ENCODE assay signal across 10 cellular contexts in genomic region chr3:186532641-186533072, GRCh38. TPM values are rescaled to one million over a fixed set of nuclear protein-coding genes. Genes with fewer than 3 reads are reported as not detected.
DNase-seq lines count a peak whose midpoint lies in the region; ATAC-seq and TF ChIP-seq lines count a peak whose summit lies in the region.
"Had no signal": no experiment of that assay in that cellular context is flagged by ENCODE, and none has a peak within 500 bp of the region (broad histone marks: within the 10 kb centered on the region; RNA-seq: fewer than 3 reads in every experiment).

No MANE protein-coding gene starts in this region.

- TF ChIP-seq POLR2A in adrenal gland (IDR thresholded peaks at IDR 0.05) (no peak), prostate gland (IDR thresholded peaks at IDR 0.05) (no peak)

- H3K27ac Mint-ChIP-seq in activated T-helper 1 cell treated with anti-CD3 and anti-CD28 coated beads, Interleukin-12 subunit alpha, Interleukin-12 subunit beta, Interleukin-2, Interleukin-4 antibody, amounts not matched to agents 30 ng/mL and 10 ng/mL and 1 ng/mL, durations not matched to agents 14 hours and 24 hours and 36 hours = peak overlapping the region; percentile 56
- H3K27ac Mint-ChIP-seq: activated naive CD4-positive, alpha-beta T cell treated with anti-CD3 and anti-CD28 coated beads, Interleukin-2, amount 10 ng/mL, durations not matched to agents 7 days and 5 days had no signal

- H3K36me3 ChIP-seq in BLaER1 treated with 17β-estradiol and CSF1 and Interleukin-3, amounts not matched to agents 10 nM and 100 nM = no peaks in the 10 kb centered on the region
- H3K36me3 ChIP-seq in adrenal gland (replicated peaks in 1 of 2) (no peaks in the 10 kb centered on the region), prostate gland (no peaks in the 10 kb centered on the region)

- peaks cover 69% of the 10 kb centered on the region for H3K4me1 Mint-ChIP-seq in activated T-helper 1 cell treated with anti-CD3 and anti-CD28 coated beads, Interleukin-12 subunit alpha, Interleukin-12 subunit beta, Interleukin-2, Interleukin-4 antibody, amounts not matched to agents 30 ng/mL and 10 ng/mL and 1 ng/mL, durations not matched to agents 14 hours and 24 hours and 36 hours (ENCODE audit: low read depth)

- H3K27ac ChIP-seq in BLaER1 treated with 17β-estradiol and CSF1 and Interleukin-3, amounts not matched to agents 10 nM and 100 nM = no peak overlapping the region
- H3K27ac ChIP-seq in adrenal gland (no peak overlapping the region), prostate gland (no peak overlapping the region)

- no peak overlapping the region for H3K4me3 Mint-ChIP-seq in activated T-helper 1 cell treated with anti-CD3 and anti-CD28 coated beads, Interleukin-12 subunit alpha, Interleukin-12 subunit beta, Interleukin-2, Interleukin-4 antibody, amounts not matched to agents 30 ng/mL and 10 ng/mL and 1 ng/mL, durations not matched to agents 14 hours and 24 hours and 36 hours
- H3K4me3 Mint-ChIP-seq: activated naive CD4-positive, alpha-beta T cell treated with anti-CD3 and anti-CD28 coated beads, Interleukin-2, amount 10 ng/mL, durations not matched to agents 7 days and 5 days; CD4-positive, CD25-positive, alpha-beta regulatory T cell had no signal

- ATAC-seq in GM19468 (IDR thresholded peaks at IDR 0.05; ENCODE audit: extremely low read depth, unreplicated experiment) (peak; percentile 42), HG03520 (IDR thresholded peaks at IDR 0.05; ENCODE audit: unreplicated experiment) (peak; percentile 44)

- peaks cover 1% of the 10 kb centered on the region for H3K27me3 Mint-ChIP-seq in activated T-helper 1 cell treated with anti-CD3 and anti-CD28 coated beads, Interleukin-12 subunit alpha, Interleukin-12 subunit beta, Interleukin-2, Interleukin-4 antibody, amounts not matched to agents 30 ng/mL and 10 ng/mL and 1 ng/mL, durations not matched to agents 14 hours and 24 hours and 36 hours (ENCODE audit: insufficient read depth)
- H3K27me3 Mint-ChIP-seq: CD4-positive, CD25-positive, alpha-beta regulatory T cell had no signal

- H3K9me3 Mint-ChIP-seq in activated T-helper 1 cell treated with anti-CD3 and anti-CD28 coated beads, Interleukin-12 subunit alpha, Interleukin-12 subunit beta, Interleukin-2, Interleukin-4 antibody, amounts not matched to agents 30 ng/mL and 10 ng/mL and 1 ng/mL, durations not matched to agents 14 hours and 24 hours and 36 hours = no peaks in the 10 kb centered on the region
- H3K9me3 Mint-ChIP-seq: activated naive CD4-positive, alpha-beta T cell treated with anti-CD3 and anti-CD28 coated beads, Interleukin-2, amount 10 ng/mL, durations not matched to agents 7 days and 5 days; CD4-positive, CD25-positive, alpha-beta regulatory T cell had no signal

- H3K4me3 ChIP-seq in BLaER1 treated with 17β-estradiol and CSF1 and Interleukin-3, amounts not matched to agents 10 nM and 100 nM = no peak overlapping the region
- H3K4me3 ChIP-seq in adrenal gland (no peak overlapping the region), prostate gland (no peak overlapping the region)

- H3K27me3 ChIP-seq in BLaER1 treated with 17β-estradiol and CSF1 and Interleukin-3, amounts not matched to agents 10 nM and 100 nM = no peaks in the 10 kb centered on the region
- H3K27me3 ChIP-seq in adrenal gland (no peaks in the 10 kb centered on the region), prostate gland (replicated peaks; ENCODE audit: insufficient read depth) (no peaks in the 10 kb centered on the region)

- peaks cover 25 to 41% (median 33%) of the 10 kb centered on the region in 10 experiments for H3K4me1 ChIP-seq in BLaER1 treated with 17β-estradiol and CSF1 and Interleukin-3, amounts not matched to agents 10 nM and 100 nM
- peaks cover 0 to 14% of the 10 kb centered on the region in 2 donors for H3K4me1 ChIP-seq in adrenal gland (replicated peaks in 1 of 2)
- H3K4me1 ChIP-seq in prostate gland (replicated peaks) = no peaks in the 10 kb centered on the region

- intact Hi-C loops in activated T-helper 1 cell treated with anti-CD3 and anti-CD28 coated beads, Interleukin-12 subunit alpha, Interleukin-12 subunit beta, Interleukin-2, Interleukin-4 antibody, amounts not matched to agents 30 ng/mL and 10 ng/mL and 1 ng/mL, durations not matched to agents 14 hours and 24 hours and 36 hours (cut with micrococcal nuclease) = loop anchor here (10.0 kb wide), 1 partner anchor 472 kb away; no protein-coding TSS in a partner anchor
- intact Hi-C loops in adrenal gland (cut with DNase I) = loop anchor here in 1 of 2 donors (10.0 kb wide), 1 partner anchor 278 kb away; no protein-coding TSS in a partner anchor
- intact Hi-C loops in prostate gland (cut with DNase I) = no loop called here

- peaks cover 18% of the 10 kb centered on the region for H3K36me3 Mint-ChIP-seq in activated T-helper 1 cell treated with anti-CD3 and anti-CD28 coated beads, Interleukin-12 subunit alpha, Interleukin-12 subunit beta, Interleukin-2, Interleukin-4 antibody, amounts not matched to agents 30 ng/mL and 10 ng/mL and 1 ng/mL, durations not matched to agents 14 hours and 24 hours and 36 hours (ENCODE audit: low read depth)

- 27 to 60% (median 51%) methylated on average over 1 of the region's 1 CpG for WGBS in adrenal gland, 4 donors
- 58% methylated on average over 1 of the region's 1 CpG for WGBS in prostate gland

- no peak for TF ChIP-seq CTCF in adrenal gland (IDR thresholded peaks at IDR 0.05)
- TF ChIP-seq CTCF in prostate gland (IDR thresholded peaks at IDR 0.05) = no peak

- H4K20me1 ChIP-seq in BLaER1 treated with 17β-estradiol and CSF1 and Interleukin-3, amounts not matched to agents 10 nM and 100 nM = no peaks in the 10 kb centered on the region

- H3K9ac ChIP-seq in BLaER1 treated with 17β-estradiol and CSF1 and Interleukin-3, amounts not matched to agents 10 nM and 100 nM = 0 out of 22 replicates have a peak overlapping the region, but pooled peaks of 1 of the 11 experiments have one; percentile 4

- DNase-seq in activated T-helper 1 cell treated with anti-CD3 and anti-CD28 coated beads, Interleukin-12 subunit alpha, Interleukin-12 subunit beta, Interleukin-2, Interleukin-4 antibody, amounts not matched to agents 30 ng/mL and 10 ng/mL and 1 ng/mL, durations not matched to agents 14 hours and 24 hours and 36 hours (ENCODE audit: low spot score) = no peak
- DNase-seq in DMS79 (lab: John Stamatoyannopoulos, UW) (no peak), adrenal gland (no peak), ureter (ENCODE audit: low spot score) (no peak), prostate gland (ENCODE audit: low spot score) (no peak)
- DNase-seq: activated naive CD4-positive, alpha-beta T cell treated with anti-CD3 and anti-CD28 coated beads, Interleukin-2, amount 10 ng/mL, durations not matched to agents 7 days and 5 days; CD4-positive, CD25-positive, alpha-beta regulatory T cell had no signal

- peak overlapping the region; percentile 19 to 64 (median 40); a peak in 15 of 22 replicates for H3K4me2 ChIP-seq in BLaER1 treated with 17β-estradiol and CSF1 and Interleukin-3, amounts not matched to agents 10 nM and 100 nM

- H3K9me3 ChIP-seq in BLaER1 treated with 17β-estradiol and CSF1 and Interleukin-3, amounts not matched to agents 10 nM and 100 nM (replicated peaks in 1 of 11) = peaks cover 0 to 12% (median 5%) of the 10 kb centered on the region in 11 experiments; a peak in 11 of 22 replicates
- H3K9me3 ChIP-seq in adrenal gland (replicated peaks in 1 of 3) (no peaks in the 10 kb centered on the region), prostate gland (no peaks in the 10 kb centered on the region)

RNA-seq across cellular contexts. Expression of gene CRYGS, which starts 11.5 kb away (rescaled TPM):
- 3.2 TPM in 2 replicates for total RNA-seq in activated T-helper 1 cell treated with anti-CD3 and anti-CD28 coated beads, Interleukin-12 subunit alpha, Interleukin-12 subunit beta, Interleukin-2, Interleukin-4 antibody, amounts not matched to agents 30 ng/mL and 10 ng/mL and 1 ng/mL, durations not matched to agents 14 hours and 24 hours and 36 hours
- 1 to 10 TPM in 7 of 8 donors, under 1 TPM in 1; 0.78 to 4.3 (median 2.2) TPM for total RNA-seq in adrenal gland
- 10 to 100 TPM in 2 of 3 donors, 1 to 10 TPM in 1; 1.7 to 22.0 (median 10.4) TPM for polyA plus RNA-seq in adrenal gland
- 3.4 TPM for total RNA-seq in ureter
- total RNA-seq in prostate gland = 1 to 10 TPM; 1.0 to 1.1 TPM

RNA-seq across cellular contexts. Expression of gene TBCCD1, which starts 34.5 kb away (rescaled TPM):
- total RNA-seq in activated T-helper 1 cell treated with anti-CD3 and anti-CD28 coated beads, Interleukin-12 subunit alpha, Interleukin-12 subunit beta, Interleukin-2, Interleukin-4 antibody, amounts not matched to agents 30 ng/mL and 10 ng/mL and 1 ng/mL, durations not matched to agents 14 hours and 24 hours and 36 hours = 17.7 and 19.2 TPM in 2 replicates
- total RNA-seq in adrenal gland (10 to 100 TPM in 4 of 8 donors, 1 to 10 TPM in 4; 7.8 to 18.1 (median 9.4) TPM), ureter (12.0 TPM), prostate gland (10 to 100 TPM; 10.4 to 26.0 TPM)
- polyA plus RNA-seq in adrenal gland = 10 to 100 TPM in 1 of 3 donors, 1 to 10 TPM in 2; 3.3 to 14.2 (median 3.3) TPM

RNA-seq across cellular contexts. Expression of gene DNAJB11, which starts 37.9 kb away (rescaled TPM):
- total RNA-seq in activated T-helper 1 cell treated with anti-CD3 and anti-CD28 coated beads, Interleukin-12 subunit alpha, Interleukin-12 subunit beta, Interleukin-2, Interleukin-4 antibody, amounts not matched to agents 30 ng/mL and 10 ng/mL and 1 ng/mL, durations not matched to agents 14 hours and 24 hours and 36 hours = 71.0 and 75.8 TPM in 2 replicates
- total RNA-seq in adrenal gland (10 to 100 TPM; 20.1 to 70.9 (median 33.1) TPM), ureter (30.0 TPM), prostate gland (10 to 100 TPM; 34.9 to 42.5 TPM)
- polyA plus RNA-seq in adrenal gland = 10 to 100 TPM; 41.8 to 93.2 (median 50.1) TPM
